Comparison of ENCODE assay signal across 16 cellular contexts in the genomic region with DNA sequence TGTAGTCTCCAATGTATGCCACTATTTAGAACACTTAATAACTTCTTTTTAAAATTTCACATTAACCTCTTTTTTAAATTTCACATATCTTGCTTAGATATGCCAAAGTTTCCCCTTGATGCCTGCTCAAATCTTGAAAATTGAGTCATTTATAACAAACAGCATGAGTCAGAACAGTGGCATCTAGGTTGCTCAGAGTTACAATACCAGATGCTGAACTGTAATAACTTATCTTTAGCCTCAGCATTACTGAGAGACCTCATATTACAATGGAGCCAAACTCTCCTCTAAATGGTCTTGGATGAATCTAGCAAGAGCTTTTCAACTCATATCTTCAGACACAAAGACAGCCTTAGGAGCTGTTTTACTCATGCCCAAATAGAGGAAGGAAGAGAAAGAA.
DNase-seq lines count a peak whose midpoint lies in the region; ATAC-seq, FAIRE-seq and TF ChIP-seq lines count a peak whose summit lies in the region.
"Had no signal": no experiment of that assay in that cellular context is flagged by ENCODE, and none has a peak within 500 bp of the region (broad histone marks: within the 10 kb centered on the region; RNA-seq: fewer than 3 reads in every experiment).

No MANE protein-coding gene starts in this region.

- DNase-seq in Kasumi-1 (lab: John Stamatoyannopoulos, UW) (peak; percentile 46 to 67), RCC 7860 (ENCODE audit: low spot score) (peak; percentile 34), bronchial epithelial cell (ENCODE audit: low read depth) (peak; percentile 76), non-pigmented ciliary epithelial cell (ENCODE audit: low read depth) (peak; percentile 68), UCSD-AML1 (lab: John Stamatoyannopoulos, UW; ENCODE audit: unreplicated experiment) (no peak), cerebellar cortex (ENCODE audit: low spot score) (no peak)
- DNase-seq in activated CD4-positive, CD25-positive, alpha-beta regulatory T cell (lab: John Stamatoyannopoulos, UW), result no peak
- DNase-seq: activated CD4-positive, alpha-beta T cell treated with anti-CD3 and anti-CD28 coated beads, Interleukin-2, amount 50 U/mL, for 1 hour; EL; NCI-H1694 treated with DMSO at 0.1 percent for 48 hours; NCI-H510A; posterior cingulate gyrus; substantia nigra had no signal

- H3K4me3 ChIP-seq in bronchial epithelial cell (ENCODE audit: low read depth, low read length), result no peak overlapping the region

- no peak for TF ChIP-seq CTCF in bronchial epithelial cell (IDR thresholded peaks at IDR 0.05; ENCODE audit: insufficient read depth, low read length, severe bottlenecking)

- H3K27me3 ChIP-seq in bronchial epithelial cell (ENCODE audit: control insufficient read depth, insufficient read depth, low read length), result no peaks in the 10 kb centered on the region

- peak; percentile 30 for FAIRE-seq in RCC 7860 (lab: Jason Lieb, UNC)
- FAIRE-seq in bronchial epithelial cell (lab: Jason Lieb, UNC), result no peak
- FAIRE-seq: colon had no signal

- H3K36me3 ChIP-seq in bronchial epithelial cell (ENCODE audit: control insufficient read depth, insufficient read depth, low read length), result no peaks in the 10 kb centered on the region

- no peak for ATAC-seq in HG03457 (IDR thresholded peaks at IDR 0.05; ENCODE audit: unreplicated experiment)
- ATAC-seq: Panc1 had no signal

Comparison
In these comparisons a context has a peak if more than half of its experiments do, and no peak if none do; other contexts are left out.
1. DNase-seq: peak in Kasumi-1 (2 of 2), RCC 7860 (single experiment), bronchial epithelial cell (single experiment) and non-pigmented ciliary epithelial cell (single experiment); none in UCSD-AML1 (single experiment), activated CD4-positive, CD25-positive, alpha-beta regulatory T cell (0 of 4) and cerebellar cortex (single experiment).